1 cellular context compared by ENCODE assay signal in genomic region chr19:38663957-38664502, GRCh38.
TF ChIP-seq lines count a peak whose summit lies in the region.

No MANE protein-coding gene starts in this region.

TF ChIP-seq in HepG2, 621 proteins besides CTCF, POLR2A, EP300 and RAD21:
- TF ChIP-seq AGO2 (optimal IDR thresholded peaks at IDR 0.05; ENCODE audit: low read depth, low read length) = peak; percentile 56
- no peak for TF ChIP-seq ZNF282 (IDR thresholded peaks at IDR 0.05; ENCODE audit: partially characterized antibody)
- TF ChIP-seq, protein P1, sequence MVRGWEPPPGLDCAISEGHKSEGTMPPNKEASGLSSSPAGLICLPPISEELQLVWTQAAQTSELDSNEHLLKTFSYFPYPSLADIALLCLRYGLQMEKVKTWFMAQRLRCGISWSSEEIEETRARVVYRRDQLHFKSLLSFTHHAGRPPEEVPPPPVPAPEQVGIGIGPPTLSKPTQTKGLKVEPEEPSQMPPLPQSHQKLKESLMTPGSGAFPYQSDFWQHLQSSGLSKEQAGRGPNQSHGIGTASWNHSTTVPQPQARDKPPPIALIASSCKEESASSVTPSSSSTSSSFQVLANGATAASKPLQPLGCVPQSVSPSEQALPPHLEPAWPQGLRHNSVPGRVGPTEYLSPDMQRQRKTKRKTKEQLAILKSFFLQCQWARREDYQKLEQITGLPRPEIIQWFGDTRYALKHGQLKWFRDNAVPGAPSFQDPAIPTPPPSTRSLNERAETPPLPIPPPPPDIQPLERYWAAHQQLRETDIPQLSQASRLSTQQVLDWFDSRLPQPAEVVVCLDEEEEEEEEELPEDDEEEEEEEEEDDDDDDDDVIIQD (CRISPR knock-in tag; IDR thresholded peaks at IDR 0.05; ENCODE audit: low read depth) = no peak
- TF ChIP-seq, protein P2, sequence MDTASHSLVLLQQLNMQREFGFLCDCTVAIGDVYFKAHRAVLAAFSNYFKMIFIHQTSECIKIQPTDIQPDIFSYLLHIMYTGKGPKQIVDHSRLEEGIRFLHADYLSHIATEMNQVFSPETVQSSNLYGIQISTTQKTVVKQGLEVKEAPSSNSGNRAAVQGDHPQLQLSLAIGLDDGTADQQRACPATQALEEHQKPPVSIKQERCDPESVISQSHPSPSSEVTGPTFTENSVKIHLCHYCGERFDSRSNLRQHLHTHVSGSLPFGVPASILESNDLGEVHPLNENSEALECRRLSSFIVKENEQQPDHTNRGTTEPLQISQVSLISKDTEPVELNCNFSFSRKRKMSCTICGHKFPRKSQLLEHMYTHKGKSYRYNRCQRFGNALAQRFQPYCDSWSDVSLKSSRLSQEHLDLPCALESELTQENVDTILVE (CRISPR knock-in tag; IDR thresholded peaks at IDR 0.05) = no peak
- TF ChIP-seq, protein P3, sequence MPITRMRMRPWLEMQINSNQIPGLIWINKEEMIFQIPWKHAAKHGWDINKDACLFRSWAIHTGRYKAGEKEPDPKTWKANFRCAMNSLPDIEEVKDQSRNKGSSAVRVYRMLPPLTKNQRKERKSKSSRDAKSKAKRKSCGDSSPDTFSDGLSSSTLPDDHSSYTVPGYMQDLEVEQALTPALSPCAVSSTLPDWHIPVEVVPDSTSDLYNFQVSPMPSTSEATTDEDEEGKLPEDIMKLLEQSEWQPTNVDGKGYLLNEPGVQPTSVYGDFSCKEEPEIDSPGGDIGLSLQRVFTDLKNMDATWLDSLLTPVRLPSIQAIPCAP (CRISPR knock-in tag; IDR thresholded peaks at IDR 0.05; ENCODE audit: low read depth) = no peak
TF ChIP-seq in HepG2: peak in this region for 1.
